ENCODE assay signal across 1 cellular context in the genomic region with DNA sequence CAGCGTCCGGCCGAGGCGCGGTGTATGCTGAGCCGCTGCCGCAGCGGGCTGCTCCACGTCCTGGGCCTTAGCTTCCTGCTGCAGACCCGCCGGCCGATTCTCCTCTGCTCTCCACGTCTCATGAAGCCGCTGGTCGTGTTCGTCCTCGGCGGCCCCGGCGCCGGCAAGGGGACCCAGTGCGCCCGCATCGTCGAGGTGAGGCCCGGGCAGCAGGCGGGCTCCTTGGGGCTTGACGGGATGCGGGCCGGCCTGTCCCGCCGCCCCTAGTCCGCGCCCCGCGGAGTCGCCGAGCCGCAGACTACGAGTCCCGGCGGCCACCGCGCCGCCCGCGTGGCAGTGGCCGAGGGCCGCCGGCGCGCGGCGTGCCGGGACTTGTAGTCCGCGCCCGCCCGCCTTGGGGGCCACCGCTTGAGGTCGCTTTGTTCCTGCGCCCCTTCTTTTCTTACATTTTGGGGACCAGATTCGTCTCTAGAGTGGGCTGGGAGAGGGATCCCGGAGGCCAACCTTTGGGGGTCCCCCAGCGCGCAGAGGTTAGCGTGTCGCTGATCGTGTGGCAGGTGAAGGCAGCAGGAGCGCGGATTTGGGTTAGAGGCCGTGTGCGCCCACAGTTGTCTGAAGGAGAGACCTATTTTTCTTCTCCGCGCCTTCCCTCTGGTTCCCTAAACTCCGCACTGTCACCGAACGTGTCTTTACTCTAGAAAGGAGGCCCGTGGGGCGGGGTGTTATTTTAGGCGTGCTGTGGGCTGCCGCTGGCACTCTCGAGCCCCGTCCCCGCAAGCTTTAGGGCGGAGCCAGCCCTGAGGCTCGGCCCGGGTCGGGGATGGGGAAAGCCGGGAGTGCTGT.
A peak's percentile ranks its signal among the peaks of the same experiment; 100 is the strongest.
TF ChIP-seq lines count a peak whose summit lies in the region.

No MANE protein-coding gene starts in this region.

TF ChIP-seq in GM12878, 131 proteins besides CTCF, POLR2A, EP300 and RAD21 (continued from another document):
- TF ChIP-seq E4F1 (IDR thresholded peaks at IDR 0.05; ENCODE audit: borderline replicate concordance, partially characterized antibody) (no peak), SMC3 (IDR thresholded peaks at IDR 0.05; ENCODE audit: borderline replicate concordance, low read length) (no peak), LARP7 (IDR thresholded peaks at IDR 0.05) (peak; percentile 95), IRF3 (IDR thresholded peaks at IDR 0.05) (0 out of 2 replicates have a peak, but pooled peaks have one; percentile 20), ATF3 (IDR thresholded peaks at IDR 0.05; ENCODE audit: borderline replicate concordance, extremely low read depth, low read depth, low read length) (peak; percentile 61; the same call in 1 of the 2 replicates), KDM1A (IDR thresholded peaks at IDR 0.05; ENCODE audit: borderline replicate concordance) (no peak), SUPT20H (IDR thresholded peaks at IDR 0.05; ENCODE audit: borderline replicate concordance, control insufficient read depth, low read depth, low read length) (no peak), CHD4 (IDR thresholded peaks at IDR 0.05) (no peak), KLF5 (IDR thresholded peaks at IDR 0.05; ENCODE audit: partially characterized antibody) (peak; percentile 18), TBL1XR1 (IDR thresholded peaks at IDR 0.05; ENCODE audit: low read depth, low read length) (0 out of 2 replicates have a peak, but pooled peaks have one; percentile 7), CBX5 (IDR thresholded peaks at IDR 0.05; ENCODE audit: low read depth) (no peak), TARDBP (IDR thresholded peaks at IDR 0.05; ENCODE audit: borderline replicate concordance) (peak; percentile 26; the same call in 1 of the 2 replicates), ATF7 (IDR thresholded peaks at IDR 0.05; ENCODE audit: low read depth) (no peak), NR2C1 (IDR thresholded peaks at IDR 0.05) (peak; percentile 84)
- TF ChIP-seq, protein P1, sequence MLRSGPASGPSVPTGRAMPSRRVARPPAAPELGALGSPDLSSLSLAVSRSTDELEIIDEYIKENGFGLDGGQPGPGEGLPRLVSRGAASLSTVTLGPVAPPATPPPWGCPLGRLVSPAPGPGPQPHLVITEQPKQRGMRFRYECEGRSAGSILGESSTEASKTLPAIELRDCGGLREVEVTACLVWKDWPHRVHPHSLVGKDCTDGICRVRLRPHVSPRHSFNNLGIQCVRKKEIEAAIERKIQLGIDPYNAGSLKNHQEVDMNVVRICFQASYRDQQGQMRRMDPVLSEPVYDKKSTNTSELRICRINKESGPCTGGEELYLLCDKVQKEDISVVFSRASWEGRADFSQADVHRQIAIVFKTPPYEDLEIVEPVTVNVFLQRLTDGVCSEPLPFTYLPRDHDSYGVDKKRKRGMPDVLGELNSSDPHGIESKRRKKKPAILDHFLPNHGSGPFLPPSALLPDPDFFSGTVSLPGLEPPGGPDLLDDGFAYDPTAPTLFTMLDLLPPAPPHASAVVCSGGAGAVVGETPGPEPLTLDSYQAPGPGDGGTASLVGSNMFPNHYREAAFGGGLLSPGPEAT (IDR thresholded peaks at IDR 0.05; ENCODE audit: low read depth) = peak; percentile 49; the same call in 1 of the 2 replicates
- TF ChIP-seq, protein P2, sequence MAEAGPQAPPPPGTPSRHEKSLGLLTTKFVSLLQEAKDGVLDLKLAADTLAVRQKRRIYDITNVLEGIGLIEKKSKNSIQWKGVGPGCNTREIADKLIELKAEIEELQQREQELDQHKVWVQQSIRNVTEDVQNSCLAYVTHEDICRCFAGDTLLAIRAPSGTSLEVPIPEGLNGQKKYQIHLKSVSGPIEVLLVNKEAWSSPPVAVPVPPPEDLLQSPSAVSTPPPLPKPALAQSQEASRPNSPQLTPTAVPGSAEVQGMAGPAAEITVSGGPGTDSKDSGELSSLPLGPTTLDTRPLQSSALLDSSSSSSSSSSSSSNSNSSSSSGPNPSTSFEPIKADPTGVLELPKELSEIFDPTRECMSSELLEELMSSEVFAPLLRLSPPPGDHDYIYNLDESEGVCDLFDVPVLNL (IDR thresholded peaks at IDR 0.05; ENCODE audit: low read depth, low read length) = no peak
